1 cellular context compared by ENCODE assay signal in the genomic region with DNA sequence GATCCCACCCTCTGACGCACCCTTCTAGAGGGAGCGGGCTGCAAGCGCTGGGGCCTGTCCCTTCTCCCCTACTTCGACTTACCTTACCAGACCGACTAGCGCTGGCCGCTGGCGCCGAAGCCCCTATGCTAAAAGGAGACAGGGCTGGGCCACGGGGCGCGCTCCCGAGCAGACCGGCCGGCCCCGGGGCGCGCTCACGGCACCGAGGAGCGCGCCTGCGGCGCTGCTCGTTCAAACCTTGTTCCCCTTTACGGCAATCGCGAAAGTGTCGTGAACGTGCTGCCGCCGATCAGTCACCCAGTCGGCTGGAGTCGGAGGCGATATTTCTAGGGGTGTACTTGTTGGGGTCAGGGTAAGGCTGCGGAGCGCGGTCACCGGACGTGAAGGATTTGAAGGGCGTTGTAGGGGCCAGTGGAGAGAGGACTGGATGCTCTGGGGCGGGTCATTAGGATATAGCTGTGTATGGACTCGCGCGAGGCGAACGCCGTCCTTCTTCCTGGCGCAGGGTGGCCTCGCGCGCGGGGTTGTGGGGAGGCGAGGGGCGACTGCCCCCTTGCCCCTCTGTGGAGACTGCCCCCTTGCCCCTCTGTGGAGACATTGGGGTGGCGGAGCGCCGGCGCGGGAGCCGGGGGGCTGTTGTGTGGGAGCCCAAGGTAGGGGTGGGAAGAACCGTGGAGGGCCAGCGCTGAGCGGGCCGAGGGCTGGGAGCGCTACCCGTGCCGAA.
TF ChIP-seq lines count a peak whose summit lies in the region.

Gene CEPT1 (plus strand): TSS at position 268 of the 724 bp plus-strand sequence. CDS start 7,492 bp downstream, outside the sequence.
Gene DRAM2 (minus strand): TSS at position 138 of the 724 bp plus-strand sequence. CDS start 8,539 bp downstream, outside the sequence.

TF ChIP-seq in WTC11, 78 proteins besides CTCF, POLR2A, EP300 and RAD21 (continued from another document):
- TF ChIP-seq, protein P1, sequence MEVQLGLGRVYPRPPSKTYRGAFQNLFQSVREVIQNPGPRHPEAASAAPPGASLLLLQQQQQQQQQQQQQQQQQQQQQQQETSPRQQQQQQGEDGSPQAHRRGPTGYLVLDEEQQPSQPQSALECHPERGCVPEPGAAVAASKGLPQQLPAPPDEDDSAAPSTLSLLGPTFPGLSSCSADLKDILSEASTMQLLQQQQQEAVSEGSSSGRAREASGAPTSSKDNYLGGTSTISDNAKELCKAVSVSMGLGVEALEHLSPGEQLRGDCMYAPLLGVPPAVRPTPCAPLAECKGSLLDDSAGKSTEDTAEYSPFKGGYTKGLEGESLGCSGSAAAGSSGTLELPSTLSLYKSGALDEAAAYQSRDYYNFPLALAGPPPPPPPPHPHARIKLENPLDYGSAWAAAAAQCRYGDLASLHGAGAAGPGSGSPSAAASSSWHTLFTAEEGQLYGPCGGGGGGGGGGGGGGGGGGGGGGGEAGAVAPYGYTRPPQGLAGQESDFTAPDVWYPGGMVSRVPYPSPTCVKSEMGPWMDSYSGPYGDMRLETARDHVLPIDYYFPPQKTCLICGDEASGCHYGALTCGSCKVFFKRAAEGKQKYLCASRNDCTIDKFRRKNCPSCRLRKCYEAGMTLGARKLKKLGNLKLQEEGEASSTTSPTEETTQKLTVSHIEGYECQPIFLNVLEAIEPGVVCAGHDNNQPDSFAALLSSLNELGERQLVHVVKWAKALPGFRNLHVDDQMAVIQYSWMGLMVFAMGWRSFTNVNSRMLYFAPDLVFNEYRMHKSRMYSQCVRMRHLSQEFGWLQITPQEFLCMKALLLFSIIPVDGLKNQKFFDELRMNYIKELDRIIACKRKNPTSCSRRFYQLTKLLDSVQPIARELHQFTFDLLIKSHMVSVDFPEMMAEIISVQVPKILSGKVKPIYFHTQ (CRISPR knock-in tag; IDR thresholded peaks at IDR 0.05), result no peak
- TF ChIP-seq SP1 (CRISPR knock-in tag; conservative IDR thresholded peaks at IDR 0.05), result peak; percentile 29; the same call in 1 of the 2 replicates
- TF ChIP-seq, protein P2, sequence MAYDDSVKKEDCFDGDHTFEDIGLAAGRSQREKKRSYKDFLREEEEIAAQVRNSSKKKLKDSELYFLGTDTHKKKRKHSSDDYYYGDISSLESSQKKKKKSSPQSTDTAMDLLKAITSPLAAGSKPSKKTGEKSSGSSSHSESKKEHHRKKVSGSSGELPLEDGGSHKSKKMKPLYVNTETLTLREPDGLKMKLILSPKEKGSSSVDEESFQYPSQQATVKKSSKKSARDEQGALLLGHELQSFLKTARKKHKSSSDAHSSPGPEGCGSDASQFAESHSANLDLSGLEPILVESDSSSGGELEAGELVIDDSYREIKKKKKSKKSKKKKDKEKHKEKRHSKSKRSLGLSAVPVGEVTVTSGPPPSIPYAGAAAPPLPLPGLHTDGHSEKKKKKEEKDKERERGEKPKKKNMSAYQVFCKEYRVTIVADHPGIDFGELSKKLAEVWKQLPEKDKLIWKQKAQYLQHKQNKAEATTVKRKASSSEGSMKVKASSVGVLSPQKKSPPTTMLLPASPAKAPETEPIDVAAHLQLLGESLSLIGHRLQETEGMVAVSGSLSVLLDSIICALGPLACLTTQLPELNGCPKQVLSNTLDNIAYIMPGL (CRISPR knock-in tag; IDR thresholded peaks at IDR 0.05), result peak; percentile 55; the same call in 1 of the 2 replicates
- peak; percentile 66; the same call in 1 of the 2 replicates for TF ChIP-seq ARID4B (CRISPR knock-in tag; IDR thresholded peaks at IDR 0.05; ENCODE audit: borderline replicate concordance)
- TF ChIP-seq TEAD1 (CRISPR knock-in tag; IDR thresholded peaks at IDR 0.05), result no peak; the same call in 1 of the 2 replicates
- TF ChIP-seq ZNF263 (CRISPR knock-in tag; IDR thresholded peaks at IDR 0.05; ENCODE audit: low read depth), result no peak
- peak; percentile 35; the same call in 1 of the 2 replicates for TF ChIP-seq GABPB1 (CRISPR knock-in tag; IDR thresholded peaks at IDR 0.05)
- TF ChIP-seq NR1H2 (CRISPR knock-in tag; IDR thresholded peaks at IDR 0.05), result no peak
- TF ChIP-seq, protein P3, sequence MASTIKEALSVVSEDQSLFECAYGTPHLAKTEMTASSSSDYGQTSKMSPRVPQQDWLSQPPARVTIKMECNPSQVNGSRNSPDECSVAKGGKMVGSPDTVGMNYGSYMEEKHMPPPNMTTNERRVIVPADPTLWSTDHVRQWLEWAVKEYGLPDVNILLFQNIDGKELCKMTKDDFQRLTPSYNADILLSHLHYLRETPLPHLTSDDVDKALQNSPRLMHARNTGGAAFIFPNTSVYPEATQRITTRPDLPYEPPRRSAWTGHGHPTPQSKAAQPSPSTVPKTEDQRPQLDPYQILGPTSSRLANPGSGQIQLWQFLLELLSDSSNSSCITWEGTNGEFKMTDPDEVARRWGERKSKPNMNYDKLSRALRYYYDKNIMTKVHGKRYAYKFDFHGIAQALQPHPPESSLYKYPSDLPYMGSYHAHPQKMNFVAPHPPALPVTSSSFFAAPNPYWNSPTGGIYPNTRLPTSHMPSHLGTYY (CRISPR knock-in tag; IDR thresholded peaks at IDR 0.05), result no peak
- peak; percentile 52; the same call in 1 of the 2 replicates for TF ChIP-seq JUN (CRISPR knock-in tag; IDR thresholded peaks at IDR 0.05)
